In genomic region chr9:133529874-133530273, GRCh38 we compare ENCODE assay signal across 1 cellular context.
TF ChIP-seq lines count a peak whose summit lies in the region.

No MANE protein-coding gene starts in this region.

TF ChIP-seq in H1, 55 proteins besides CTCF, POLR2A, EP300 and RAD21:
- no peak for TF ChIP-seq RXRA (IDR thresholded peaks at IDR 0.05; ENCODE audit: insufficient read depth, low read depth, low read length)
- no peak for TF ChIP-seq USF2 (IDR thresholded peaks at IDR 0.05; ENCODE audit: low read length)
- TF ChIP-seq KDM4A (IDR thresholded peaks at IDR 0.05; ENCODE audit: low read depth, low read length, severe bottlenecking), result no peak
- no peak for TF ChIP-seq SP1 (IDR thresholded peaks at IDR 0.05; ENCODE audit: low read depth, low read length)
- TF ChIP-seq JUND (IDR thresholded peaks at IDR 0.05; ENCODE audit: low read length), result no peak
- no peak for TF ChIP-seq NANOG (IDR thresholded peaks at IDR 0.05; ENCODE audit: insufficient read depth, low read depth, low read length, poor library complexity, severe bottlenecking)
- no peak for TF ChIP-seq TAF1 (IDR thresholded peaks at IDR 0.05; ENCODE audit: low read depth, low read length)
